Comparison of ENCODE assay signal across 18 cellular contexts in the genomic region with DNA sequence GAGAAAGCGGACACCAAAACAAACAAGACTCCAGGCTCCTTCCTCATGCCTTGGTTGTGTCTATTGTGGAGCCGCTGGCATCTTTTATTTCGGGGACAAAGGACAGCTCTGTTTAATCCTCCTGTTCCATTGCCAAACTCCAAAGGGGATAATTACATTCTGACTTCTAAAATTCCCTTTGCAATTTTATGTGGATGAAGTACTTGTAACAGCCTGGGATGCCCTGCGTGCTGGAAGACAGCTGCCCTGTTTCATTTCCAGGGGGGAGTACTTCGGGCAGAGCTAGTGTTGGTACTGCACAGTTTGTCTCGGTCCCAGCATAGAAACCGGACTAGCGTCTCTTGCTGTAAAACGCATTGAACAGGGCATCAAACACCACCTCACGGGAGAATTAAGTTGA.
A peak's percentile ranks its signal among the peaks of the same experiment; 100 is the strongest.
DNase-seq lines count a peak whose midpoint lies in the region; ATAC-seq and TF ChIP-seq lines count a peak whose summit lies in the region.
"Had no signal": no experiment of that assay in that cellular context is flagged by ENCODE, and none has a peak within 500 bp of the region (broad histone marks: within the 10 kb centered on the region; RNA-seq: fewer than 3 reads in every experiment).

No MANE protein-coding gene starts in this region.

- H3K4me1 Mint-ChIP-seq in Calu3 (ENCODE audit: low read depth, unreplicated experiment), result peaks cover 9% of the 10 kb centered on the region

- BruUV-seq in PC-3 (replicated peaks; lab: Mats Ljungman, UMichigan) (no TSS peak), Calu3 (replicated peaks; lab: Mats Ljungman, UMichigan) (no TSS peak)

- no peaks in the 10 kb centered on the region for H3K79me2 ChIP-seq in PC-3 (ENCODE audit: low read length)

- no peak for TF ChIP-seq CTCF in PC-3 (conservative IDR thresholded peaks at IDR 0.05; ENCODE audit: low read depth, low read length)
- no peak for TF ChIP-seq CTCF in Calu3 (IDR thresholded peaks at IDR 0.05; ENCODE audit: unreplicated experiment)

- no peaks in the 10 kb centered on the region for H4K20me1 ChIP-seq in PC-3 (ENCODE audit: low read length)

- H3K4me3 ChIP-seq in PC-3 (ENCODE audit: low read length), result no peak overlapping the region
- H3K4me3 ChIP-seq: K562, pancreas, upper lobe of right lung had no signal

- H3K4me1 ChIP-seq in PC-3 (ENCODE audit: insufficient read depth, low read length), result no peaks in the 10 kb centered on the region

- H3K4me3 Mint-ChIP-seq in Calu3 (ENCODE audit: low read depth, unreplicated experiment), result no peak overlapping the region
- H3K4me3 Mint-ChIP-seq: stimulated activated naive CD8-positive, alpha-beta T cell treated with anti-CD3 and anti-CD28 coated beads, Interleukin-15, Interleukin-2, amounts not matched to agents 100 ng/mL and 50 ng/mL, for 24 hours had no signal

- no peak overlapping the region for H3K27ac Mint-ChIP-seq in Calu3 (ENCODE audit: unreplicated experiment)
- H3K27ac Mint-ChIP-seq: CD14-positive monocyte; stimulated activated naive CD8-positive, alpha-beta T cell treated with anti-CD3 and anti-CD28 coated beads, Interleukin-15, Interleukin-2, amounts not matched to agents 100 ng/mL and 50 ng/mL, for 24 hours had no signal

- peak overlapping the region; percentile 19 for H3K27ac ChIP-seq in angular gyrus (ENCODE audit: low read depth, low read length)
- H3K27ac ChIP-seq in substantia nigra (ENCODE audit: low read depth, low read length, poor library complexity, severe bottlenecking), result peak overlapping the region; percentile 70
- H3K27ac ChIP-seq in PC-3 (ENCODE audit: low read length), result no peak overlapping the region
- H3K27ac ChIP-seq: upper lobe of right lung had no signal

- H3K36me3 Mint-ChIP-seq in Calu3 (ENCODE audit: insufficient read depth, unreplicated experiment), result no peaks in the 10 kb centered on the region
- H3K36me3 Mint-ChIP-seq: CD14-positive monocyte had no signal

- H3K27me3 Mint-ChIP-seq in Calu3 (ENCODE audit: unreplicated experiment), result no peaks in the 10 kb centered on the region

- H3K36me3 ChIP-seq in PC-3 (ENCODE audit: low read depth, low read length), result no peaks in the 10 kb centered on the region
- H3K36me3 ChIP-seq: pancreas, upper lobe of right lung had no signal

- intact Hi-C loops in PC-3 (cut with micrococcal nuclease), result no loop called here
- intact Hi-C loops in Calu3 (cut with micrococcal nuclease; ENCODE audit: unreplicated experiment), result no loop called here

- CTCF ChIA-PET in PC-3 (lab: Charles Lee) (no interaction called here), Calu3 (lab: Charles Lee) (interaction anchor here (1.2 kb wide), 1 partner anchor 46 kb away, joined by 4 read pairs; no protein-coding TSS in a partner anchor)

- H3K9ac ChIP-seq in PC-3 (ENCODE audit: low read length), result no peak overlapping the region

- H3K4me2 ChIP-seq in PC-3 (ENCODE audit: low read length), result no peak overlapping the region

- H3K9me2 ChIP-seq in PC-3 (replicated peaks; ENCODE audit: low read length), result no peaks in the 10 kb centered on the region

- DNase-seq in NCI-H748 (lab: John Stamatoyannopoulos, UW; ENCODE audit: unreplicated experiment) (peak; percentile 10), NCI-H748 treated with DMSO at 0.1 percent for 48 hours (lab: John Stamatoyannopoulos, UW) (no peak), left kidney (ENCODE audit: low read depth, low spot score) (peak; percentile 36), substantia nigra (lab: John Stamatoyannopoulos, UW) (peak in 34 of 49 donors; percentile 10 to 69 (median 24)), PC-3 (no peak), Calu3 (no peak)
- DNase-seq: activated CD4-positive, alpha-beta T cell treated with anti-CD3 and anti-CD28 coated beads for 4 hours; DMS79 treated with DMSO at 0.1 percent for 48 hours; HCEC 1CT; NCI-H2227 treated with DMSO at 0.1 percent for 48 hours; pancreas; stimulated activated CD4-positive, alpha-beta T cell treated with anti-CD3 and anti-CD28 coated beads, Interleukin-2, amount 100 ng/mL, for 24 hours; upper lobe of right lung had no signal

- no peak overlapping the region for H2AFZ ChIP-seq in PC-3 (ENCODE audit: low read length)

- no peaks in the 10 kb centered on the region for H3F3A ChIP-seq in PC-3 (ENCODE audit: low read length, unreplicated experiment)

- no peaks in the 10 kb centered on the region for H3K9me3 ChIP-seq in PC-3 (ENCODE audit: low read length)
- H3K9me3 ChIP-seq: pancreas, upper lobe of right lung had no signal

- H3K9me3 Mint-ChIP-seq in Calu3 (ENCODE audit: low read depth, unreplicated experiment), result no peaks in the 10 kb centered on the region
- H3K9me3 Mint-ChIP-seq: stimulated activated naive CD8-positive, alpha-beta T cell treated with anti-CD3 and anti-CD28 coated beads, Interleukin-15, Interleukin-2, amounts not matched to agents 100 ng/mL and 50 ng/mL, for 24 hours had no signal

- H3K27me3 ChIP-seq in PC-3 (ENCODE audit: low read length), result no peaks in the 10 kb centered on the region
- H3K27me3 ChIP-seq: pancreas had no signal

- POLR2A ChIA-PET in PC-3 (lab: Charles Lee; ENCODE audit: unreplicated experiment), result interaction anchor here (0.6 kb wide), 1 partner anchor 281 kb away, joined by 4 read pairs; no protein-coding TSS in a partner anchor

- ATAC-seq in GM18867 (IDR thresholded peaks at IDR 0.05; ENCODE audit: unreplicated experiment) (no peak), PC-3 (no peak)
- ATAC-seq: K562 had no signal

Comparison
In these comparisons a context has a peak if more than half of its experiments do, and no peak if none do; other contexts are left out.
1. DNase-seq: peak in NCI-H748 (single experiment), left kidney (single experiment) and substantia nigra (34 of 49); none in NCI-H748 treated with DMSO at 0.1 percent for 48 hours (single experiment), PC-3 (single experiment) and Calu3 (single experiment).